In genomic region chr7:154741131-154741530, GRCh38 we compare ENCODE assay signal across 34 cellular contexts.
"Had no signal": no experiment of that assay in that cellular context is flagged by ENCODE, and none has a peak within 500 bp of the region (broad histone marks: within the 10 kb centered on the region; RNA-seq: fewer than 3 reads in every experiment).

No MANE protein-coding gene starts in this region.

- H3K27ac ChIP-seq: KMS-11 had no signal

- H3K4me2 ChIP-seq: KMS-11 had no signal

- H3K9ac ChIP-seq: KMS-11 had no signal

- H3K27me3 ChIP-seq: MG63 had no signal

- H3K9me3 ChIP-seq: MG63 had no signal

- H3K4me3 ChIP-seq: MG63 had no signal

- H3K36me3 ChIP-seq: MG63 had no signal

- DNase-seq: Karpas-422, Kasumi-1, MG63, MM.1S, MV-4-11, NCI-H1048, NCI-H1092, NCI-H1092 treated with DMSO at 0.1 percent for 48 hours, NCI-H1105, NCI-H1105 treated with DMSO at 0.1 percent for 48 hours, NCI-H1417, NCI-H1417 treated with DMSO at 0.1 percent for 48 hours, NCI-H1436, NCI-H1436 treated with DMSO at 0.1 percent for 48 hours, NCI-H146, NCI-H1694, NCI-H1694 treated with DMSO at 0.1 percent for 48 hours, NCI-H187, NCI-H187 treated with DMSO at 0.1 percent for 48 hours, NCI-H1930, NCI-H2029, NCI-H2029 treated with DMSO at 0.1 percent for 48 hours, NCI-H2081, NCI-H2081 treated with DMSO at 0.1 percent for 48 hours, NCI-H2107, NCI-H2171, NCI-H2171 treated with DMSO at 0.1 percent for 48 hours, NCI-H2227 treated with DMSO at 0.1 percent for 48 hours, NCI-H226, NCI-H345, NCI-H446, NCI-H446 treated with DMSO at 0.1 percent for 48 hours, NCI-H510A had no signal
